Comparison of ENCODE assay signal across 21 cellular contexts in the genomic region with DNA sequence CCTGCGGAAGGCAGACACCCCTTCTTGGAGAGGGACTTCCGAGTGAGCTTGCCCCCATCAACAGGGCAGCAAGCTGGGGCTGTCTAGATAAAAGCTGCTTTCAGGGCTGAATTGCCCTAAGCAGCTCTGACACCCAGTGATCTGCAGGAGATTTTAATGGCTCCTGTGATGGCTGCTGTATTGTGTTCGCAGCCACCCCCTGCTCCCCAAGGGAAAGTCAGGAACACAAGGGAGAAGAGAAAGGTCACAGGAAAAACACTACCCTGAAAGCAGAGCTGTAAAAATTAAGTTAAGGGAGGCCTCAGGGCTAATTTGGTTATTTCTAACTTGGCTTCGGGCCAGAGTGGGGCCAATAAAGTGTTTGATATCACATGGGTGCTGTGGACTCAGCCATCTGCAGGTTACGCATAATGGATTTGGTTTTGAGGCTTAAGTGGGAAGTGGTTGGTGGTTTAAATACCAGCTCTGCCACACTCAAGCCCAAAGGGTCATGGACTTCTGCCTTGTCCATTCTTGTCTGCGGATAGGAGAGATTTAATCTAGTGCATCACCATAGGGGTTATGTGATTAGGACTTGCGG.
DNase-seq lines count a peak whose midpoint lies in the region; ATAC-seq, FAIRE-seq and TF ChIP-seq lines count a peak whose summit lies in the region.
"Had no signal": no experiment of that assay in that cellular context is flagged by ENCODE, and none has a peak within 500 bp of the region (broad histone marks: within the 10 kb centered on the region; RNA-seq: fewer than 3 reads in every experiment).

No MANE protein-coding gene starts in this region.

- no peak overlapping the region for H3K9ac ChIP-seq in K562 (ENCODE audit: insufficient read depth in 1 of 2, low read depth in 2 of 2, low read length in 2 of 2)

- no peak for TF ChIP-seq POLR2A in K562 (conservative IDR thresholded peaks at IDR 0.05)

- H3K27ac ChIP-seq in HEK293 (ENCODE audit: extremely low read depth, low read depth, low read length) (no peak overlapping the region; the same call in none of the 2 replicates), K562 (ENCODE audit: extremely low read depth, low read depth, low read length) (no peak overlapping the region), foreskin keratinocyte (no peak overlapping the region)
- H3K27ac ChIP-seq: colonic mucosa, gastroesophageal sphincter, lower lobe of right lung, WERI-Rb-1 had no signal

- no TSS peak for BruUV-seq in K562 (replicated peaks; lab: Mats Ljungman, UMichigan)

- H4K20me1 ChIP-seq in K562 (replicated peaks; ENCODE audit: control insufficient read depth, insufficient read depth, low read length), result no peaks in the 10 kb centered on the region

- H3K4me1 ChIP-seq in HEK293 (ENCODE audit: control insufficient read depth, insufficient read depth, low read length), result peaks cover 5% of the 10 kb centered on the region
- H3K4me1 ChIP-seq in K562 (replicated peaks in 1 of 2; ENCODE audit: control insufficient read depth in 2 of 2, insufficient read depth in 2 of 2, low read length in 2 of 2), result no peaks in the 10 kb centered on the region
- peaks cover 10% of the 10 kb centered on the region for H3K4me1 ChIP-seq in foreskin keratinocyte
- H3K4me1 ChIP-seq: colonic mucosa, gastroesophageal sphincter, lower lobe of right lung had no signal

- DNase-seq in COLO668 (lab: John Stamatoyannopoulos, UW; ENCODE audit: unreplicated experiment) (peak; percentile 57), NCI-H2227 (lab: John Stamatoyannopoulos, UW; ENCODE audit: unreplicated experiment) (peak; percentile 87), K562 (ENCODE audit: extremely low read depth in 1 of 4, low spot score in 3 of 4) (no peak), foreskin keratinocyte (no peak)
- no peak for DNase-seq in activated CD8-positive, alpha-beta memory T cell treated with anti-CD3 and anti-CD28 coated beads, Interleukin-2, amount 50 U/mL, for 4 hours
- DNase-seq in activated CD4-positive, alpha-beta T cell treated with anti-CD3 and anti-CD28 coated beads, Interleukin-2, amount 50 U/mL, for 1 hour, result no peak
- DNase-seq: activated gamma-delta T cell, AML-193, anterior cingulate cortex, colonic mucosa, lower lobe of right lung, natural killer cell, NCI-H524, substantia nigra, T-cell, WERI-Rb-1 had no signal

- no peak overlapping the region for H3K4me2 ChIP-seq in K562 (ENCODE audit: insufficient read depth, low read length)

- no peaks in the 10 kb centered on the region for H3K9me1 ChIP-seq in K562 (ENCODE audit: control insufficient read depth, insufficient read depth, low read length)

- WGBS in K562 (ENCODE audit: insufficient coverage, low coverage, missing lambda C conversion rate), result 4% methylated on average over 7 of the region's 7 CpGs

- no peaks in the 10 kb centered on the region for H3K79me2 ChIP-seq in K562 (ENCODE audit: control insufficient read depth, insufficient read depth, low read length)

- H2AFZ ChIP-seq in K562 (ENCODE audit: low read depth, low read length), result no peak overlapping the region

- in situ Hi-C loops in K562 (cut with MboI), result no loop called here

- no peaks in the 10 kb centered on the region for H3K36me3 ChIP-seq in HEK293 (ENCODE audit: control insufficient read depth in 2 of 2, insufficient read depth in 1 of 2, low read length in 2 of 2)
- no peaks in the 10 kb centered on the region for H3K36me3 ChIP-seq in K562 (ENCODE audit: control insufficient read depth, insufficient read depth, low read length)
- H3K36me3 ChIP-seq: colonic mucosa, gastroesophageal sphincter, lower lobe of right lung, WERI-Rb-1 had no signal

- ATAC-seq in K562 (no peak), GM21825 (IDR thresholded peaks at IDR 0.05; ENCODE audit: unreplicated experiment) (no peak), foreskin keratinocyte (no peak)
- ATAC-seq: gastroesophageal sphincter, lower lobe of right lung, natural killer cell, Panc1, T-cell had no signal

- TF ChIP-seq EP300 in K562 (IDR thresholded peaks at IDR 0.05; ENCODE audit: low read length), result no peak

- H3K27me3 ChIP-seq in K562 (ENCODE audit: control insufficient read depth in 2 of 2, insufficient read depth in 2 of 2, low read length in 2 of 2), result peaks cover 0 to 19% of the 10 kb centered on the region in 2 experiments; a peak in 3 of 5 replicates
- peaks cover 2% of the 10 kb centered on the region for H3K27me3 ChIP-seq in foreskin keratinocyte

- FAIRE-seq in K562 (lab: Jason Lieb, UNC), result no peak
- FAIRE-seq: endothelial cell of umbilical vein had no signal

- CTCF ChIA-PET in HEK293 (lab: Yijun Ruan, JAX), result interaction anchor here (0.6 to 0.9 kb wide), 2 partner anchors 13 to 1246 kb away, joined by 3 to 6 read pairs; no protein-coding TSS in a partner anchor
- CTCF ChIA-PET in K562 (lab: Yijun Ruan, JAX; ENCODE audit: low intra/inter-chr PET ratio), result no interaction called here

- no peak for TF ChIP-seq CTCF in HEK293 (tag by site-specific recombination; IDR thresholded peaks at IDR 0.05)
- TF ChIP-seq CTCF in K562 (IDR thresholded peaks at IDR 0.05 in 2 of 3, conservative IDR thresholded peaks at IDR 0.05 in 1 of 3; ENCODE audit: insufficient read depth in 2 of 3, low read depth in 1 of 3, low read length in 3 of 3), result no peak
- TF ChIP-seq CTCF in foreskin keratinocyte (conservative IDR thresholded peaks at IDR 0.05), result no peak

- POLR2A ChIA-PET in HEK293 (lab: Yijun Ruan, JAX) (no interaction called here), K562 (lab: Yijun Ruan, JAX) (no interaction called here)

- intact Hi-C loops in K562 (cut with micrococcal nuclease), result no loop called here

- no peak for TF ChIP-seq RAD21 in K562 (CRISPR knock-in tag; conservative IDR thresholded peaks at IDR 0.05 in 1 of 2, IDR thresholded peaks at IDR 0.05 in 1 of 2)

- no peaks in the 10 kb centered on the region for H3K9me3 ChIP-seq in HEK293 (ENCODE audit: control insufficient read depth, insufficient read depth, low read depth, low read length)
- no peaks in the 10 kb centered on the region for H3K9me3 ChIP-seq in K562 (replicated peaks; ENCODE audit: control insufficient read depth, insufficient read depth, low read depth, low read length)
- H3K9me3 ChIP-seq: colonic mucosa, lower lobe of right lung had no signal

- H3K4me3 ChIP-seq in HEK293 (ENCODE audit: low read depth, low read length) (no peak overlapping the region), K562 (no peak overlapping the region)
- H3K4me3 ChIP-seq: colonic mucosa, gastroesophageal sphincter, lower lobe of right lung had no signal

TF ChIP-seq in HEK293, 187 proteins besides CTCF, POLR2A, EP300 and RAD21 (continues in another document):
- TF ChIP-seq ZNF112 (tag by site-specific recombination; IDR thresholded peaks at IDR 0.05), result no peak
- no peak for TF ChIP-seq ZNF555 (tag by site-specific recombination; conservative IDR thresholded peaks at IDR 0.05)
- no peak for TF ChIP-seq ZNF776 (tag by site-specific recombination; IDR thresholded peaks at IDR 0.05; ENCODE audit: borderline replicate concordance)
- TF ChIP-seq, protein P1, sequence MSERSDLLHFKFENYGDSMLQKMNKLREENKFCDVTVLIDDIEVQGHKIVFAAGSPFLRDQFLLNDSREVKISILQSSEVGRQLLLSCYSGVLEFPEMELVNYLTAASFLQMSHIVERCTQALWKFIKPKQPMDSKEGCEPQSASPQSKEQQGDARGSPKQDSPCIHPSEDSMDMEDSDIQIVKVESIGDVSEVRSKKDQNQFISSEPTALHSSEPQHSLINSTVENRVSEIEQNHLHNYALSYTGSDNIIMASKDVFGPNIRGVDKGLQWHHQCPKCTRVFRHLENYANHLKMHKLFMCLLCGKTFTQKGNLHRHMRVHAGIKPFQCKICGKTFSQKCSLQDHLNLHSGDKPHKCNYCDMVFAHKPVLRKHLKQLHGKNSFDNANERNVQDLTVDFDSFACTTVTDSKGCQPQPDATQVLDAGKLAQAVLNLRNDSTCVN (tag by site-specific recombination; optimal IDR thresholded peaks at IDR 0.05), result no peak
- no peak for TF ChIP-seq ZNF558 (tag by site-specific recombination; IDR thresholded peaks at IDR 0.05)
- no peak for TF ChIP-seq SP2 (tag by site-specific recombination; IDR thresholded peaks at IDR 0.05)
- TF ChIP-seq ZNF626 (tag by site-specific recombination; IDR thresholded peaks at IDR 0.05), result no peak
- no peak for TF ChIP-seq YY1 (tag by site-specific recombination; IDR thresholded peaks at IDR 0.05)
- TF ChIP-seq GLI2 (tag by site-specific recombination; IDR thresholded peaks at IDR 0.05; ENCODE audit: borderline replicate concordance, low read depth), result no peak

TF ChIP-seq in K562, 482 proteins besides CTCF, POLR2A, EP300 and RAD21:
- TF ChIP-seq NFIC (IDR thresholded peaks at IDR 0.05) (0 out of 2 replicates have a peak, but pooled peaks have one; percentile 16), NFIX (CRISPR knock-in tag; IDR thresholded peaks at IDR 0.05; ENCODE audit: low read depth) (no peak)

Comparison
In these comparisons a context has a peak if more than half of its experiments do, and no peak if none do; other contexts are left out.
1. DNase-seq: peak in COLO668 (single experiment) and NCI-H2227 (single experiment); none in K562 (0 of 4), foreskin keratinocyte (0 of 2), activated CD8-positive, alpha-beta memory T cell treated with anti-CD3 and anti-CD28 coated beads, Interleukin-2, amount 50 U/mL, for 4 hours (single experiment) and activated CD4-positive, alpha-beta T cell treated with anti-CD3 and anti-CD28 coated beads, Interleukin-2, amount 50 U/mL, for 1 hour (single experiment).